ENCODE assay signal across 29 cellular contexts in the genomic region with DNA sequence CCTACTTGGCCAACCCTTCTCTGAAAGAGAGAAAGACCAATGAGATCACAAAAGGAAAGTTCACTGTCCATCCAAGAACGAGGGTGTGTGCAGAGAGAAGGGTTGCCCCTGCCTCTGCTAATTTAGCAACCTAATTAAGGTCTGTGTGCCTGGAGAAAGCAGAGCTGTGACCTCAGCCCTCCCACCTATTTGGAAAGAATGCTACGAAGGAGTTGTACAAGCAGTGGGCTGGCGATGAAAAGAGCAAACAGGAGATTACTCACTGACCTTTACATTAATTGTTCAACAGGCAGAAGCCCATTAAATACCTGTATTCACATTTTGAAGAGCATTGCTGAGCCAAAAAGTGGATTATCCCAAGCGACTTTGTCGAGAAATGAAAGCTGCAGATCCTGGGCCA.
"Had no signal": no experiment of that assay in that cellular context is flagged by ENCODE, and none has a peak within 500 bp of the region (broad histone marks: within the 10 kb centered on the region; RNA-seq: fewer than 3 reads in every experiment).

No MANE protein-coding gene starts in this region.

- H3K79me2 ChIP-seq: parathyroid adenoma had no signal

- H3K36me3 Mint-ChIP-seq: naive B cell; naive thymus-derived CD8-positive, alpha-beta T cell; natural killer cell treated with Interleukin-12 subunit alpha and Interleukin-12 subunit beta and Interleukin-15 and Interleukin-18, amount 100 ng/mL, for 72 hours; stimulated activated memory B cell treated with anti-CD40 and anti-IgM and Interleukin-4, amounts not matched to agents 10 μg/mL and 1 μg/mL and 100 μg/mL, for 72 hours had no signal

- DNase-seq: naive B cell; naive thymus-derived CD8-positive, alpha-beta T cell; occipital lobe; ovary; posterior cingulate gyrus; psoas muscle; right cardiac atrium; right lobe of liver; sigmoid colon; small intestine; spleen; stimulated activated CD4-positive, alpha-beta T cell treated with anti-CD3 and anti-CD28 coated beads, Interleukin-12 subunit alpha, Interleukin-12 subunit beta, amount 100 ng/mL, for 4 hours; stimulated activated CD4-positive, alpha-beta T cell treated with anti-CD3 and anti-CD28 coated beads, Interleukin-1b, Interleukin-23, amount 100 ng/mL, for 48 hours; stimulated activated CD4-positive, alpha-beta T cell treated with anti-CD3 and anti-CD28 coated beads, Interleukin-4, amount 100 ng/mL, for 1 hour; stimulated activated CD4-positive, alpha-beta T cell treated with anti-CD3 and anti-CD28 coated beads, Interleukin-4, amount 100 ng/mL, for 4 hours; stimulated activated CD8-positive, alpha-beta memory T cell treated with anti-CD3 and anti-CD28 coated beads, Interleukin-4, amount 100 ng/mL, for 48 hours; stimulated activated naive CD4-positive, alpha-beta T cell; stomach; thyroid gland; trophoblast cell; upper lobe of left lung had no signal

- H2AFZ ChIP-seq: parathyroid adenoma had no signal

- H3K9ac ChIP-seq: parathyroid adenoma had no signal

- H3K27ac Mint-ChIP-seq: naive B cell; naive thymus-derived CD8-positive, alpha-beta T cell; natural killer cell treated with Interleukin-12 subunit alpha and Interleukin-12 subunit beta and Interleukin-15 and Interleukin-18, amount 100 ng/mL, for 72 hours; progenitor cell of endocrine pancreas; stimulated activated memory B cell treated with anti-CD40 and anti-IgM and Interleukin-4, amounts not matched to agents 10 μg/mL and 1 μg/mL and 100 μg/mL, for 72 hours; stimulated activated naive CD8-positive, alpha-beta T cell treated with anti-CD3 and anti-CD28 coated beads, Interleukin-15, Interleukin-2, amounts not matched to agents 100 ng/mL and 50 ng/mL, for 24 hours had no signal

- H3K4me1 ChIP-seq: parathyroid adenoma, psoas muscle, right lobe of liver, stomach, thyroid gland, upper lobe of left lung, vagina had no signal

- H3K36me3 ChIP-seq: ovary, right lobe of liver, sigmoid colon, spleen, stomach, thoracic aorta, thyroid gland, tibial nerve, upper lobe of left lung, vagina had no signal

- H3K4me1 Mint-ChIP-seq: naive B cell; naive thymus-derived CD8-positive, alpha-beta T cell; stimulated activated memory B cell treated with anti-CD40 and anti-IgM and Interleukin-4, amounts not matched to agents 10 μg/mL and 1 μg/mL and 100 μg/mL, for 72 hours had no signal

- H3K9me3 ChIP-seq: ovary, psoas muscle, right lobe of liver, sigmoid colon, spleen, stomach, thoracic aorta, thyroid gland, tibial nerve, upper lobe of left lung, vagina had no signal

- H3K27ac ChIP-seq: ovary, parathyroid adenoma, psoas muscle, right lobe of liver, sigmoid colon, spleen, stomach, thoracic aorta, thyroid gland, tibial nerve, upper lobe of left lung, vagina had no signal

- H3K9me3 Mint-ChIP-seq: naive thymus-derived CD8-positive, alpha-beta T cell; natural killer cell treated with Interleukin-12 subunit alpha and Interleukin-12 subunit beta and Interleukin-15 and Interleukin-18, amount 100 ng/mL, for 72 hours; stimulated activated naive CD8-positive, alpha-beta T cell treated with anti-CD3 and anti-CD28 coated beads, Interleukin-15, Interleukin-2, amounts not matched to agents 100 ng/mL and 50 ng/mL, for 24 hours had no signal

- H3K27me3 Mint-ChIP-seq: stimulated activated memory B cell treated with anti-CD40 and anti-IgM and Interleukin-4, amounts not matched to agents 10 μg/mL and 1 μg/mL and 100 μg/mL, for 72 hours; stimulated activated naive CD8-positive, alpha-beta T cell treated with anti-CD3 and anti-CD28 coated beads, Interleukin-15, Interleukin-2, amounts not matched to agents 100 ng/mL and 50 ng/mL, for 24 hours had no signal

- ATAC-seq: naive thymus-derived CD8-positive, alpha-beta T cell; natural killer cell treated with Interleukin-12 subunit alpha and Interleukin-12 subunit beta and Interleukin-15 and Interleukin-18, amount 100 ng/mL, for 72 hours; psoas muscle; right cardiac atrium; right lobe of liver; stimulated activated memory B cell treated with anti-CD40 and anti-IgM and Interleukin-4, amounts not matched to agents 10 μg/mL and 1 μg/mL and 100 μg/mL, for 72 hours had no signal

- H3K27me3 ChIP-seq: ovary, right lobe of liver, sigmoid colon, spleen, thyroid gland, tibial nerve, upper lobe of left lung, vagina had no signal

- H3K4me3 ChIP-seq: ovary, psoas muscle, right lobe of liver, sigmoid colon, spleen, stomach, thoracic aorta, thyroid gland, tibial nerve, upper lobe of left lung, vagina had no signal

- H3K4me3 Mint-ChIP-seq: naive B cell; naive thymus-derived CD8-positive, alpha-beta T cell; natural killer cell treated with Interleukin-12 subunit alpha and Interleukin-12 subunit beta and Interleukin-15 and Interleukin-18, amount 100 ng/mL, for 72 hours; stimulated activated memory B cell treated with anti-CD40 and anti-IgM and Interleukin-4, amounts not matched to agents 10 μg/mL and 1 μg/mL and 100 μg/mL, for 72 hours; stimulated activated naive CD8-positive, alpha-beta T cell treated with anti-CD3 and anti-CD28 coated beads, Interleukin-15, Interleukin-2, amounts not matched to agents 100 ng/mL and 50 ng/mL, for 24 hours had no signal
